8 cellular contexts compared by ENCODE assay signal in the genomic region with DNA sequence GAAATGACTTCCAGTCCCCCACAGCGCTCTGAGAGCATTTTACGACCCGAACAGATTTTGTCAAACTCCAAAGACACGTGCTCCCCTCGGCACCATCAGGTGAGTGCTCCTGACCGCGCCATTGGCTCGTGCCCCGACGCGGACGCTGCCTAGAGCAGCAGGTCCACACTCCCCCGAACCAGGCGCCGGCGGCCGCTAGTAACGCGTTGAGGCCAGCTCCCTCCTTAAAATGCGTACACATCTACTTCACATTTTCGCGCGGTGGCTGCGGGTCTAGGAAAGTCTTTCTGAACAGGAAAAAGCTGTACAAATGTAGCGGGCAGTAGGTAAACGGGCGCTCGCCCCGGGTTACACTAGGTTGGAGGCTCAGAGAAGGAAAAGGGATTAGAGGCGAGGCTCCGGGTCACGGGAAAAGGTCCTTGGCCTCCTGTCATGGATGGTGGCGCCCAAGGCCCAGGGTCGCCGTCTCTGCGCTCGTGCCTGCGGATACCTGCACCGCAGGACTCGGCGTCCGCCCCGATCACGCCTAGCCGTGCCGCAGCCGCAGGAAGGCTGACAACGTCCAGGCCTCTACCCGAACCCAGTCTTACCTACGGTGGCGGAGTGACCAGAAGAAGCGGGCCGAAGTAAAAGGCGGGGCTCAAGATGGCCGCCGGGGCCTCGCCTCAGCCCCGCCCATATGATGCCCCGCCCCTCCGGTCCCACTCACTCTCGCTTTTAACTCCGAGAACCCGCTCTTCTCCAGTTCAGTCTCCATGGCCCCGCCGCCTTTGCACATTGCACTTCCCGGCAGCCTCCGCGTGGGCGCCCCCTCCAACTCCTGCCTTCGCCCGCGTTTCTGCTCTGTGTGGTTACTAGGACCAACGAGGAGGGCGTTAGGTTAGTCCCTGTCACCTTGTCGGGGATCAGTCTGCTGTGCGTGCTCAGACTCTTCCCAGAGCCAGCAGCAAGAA. TPM values are rescaled to one million over a fixed set of nuclear protein-coding genes. Genes with fewer than 3 reads are reported as not detected.
DNase-seq lines count a peak whose midpoint lies in the region; ATAC-seq and TF ChIP-seq lines count a peak whose summit lies in the region.

A gene with protein sequence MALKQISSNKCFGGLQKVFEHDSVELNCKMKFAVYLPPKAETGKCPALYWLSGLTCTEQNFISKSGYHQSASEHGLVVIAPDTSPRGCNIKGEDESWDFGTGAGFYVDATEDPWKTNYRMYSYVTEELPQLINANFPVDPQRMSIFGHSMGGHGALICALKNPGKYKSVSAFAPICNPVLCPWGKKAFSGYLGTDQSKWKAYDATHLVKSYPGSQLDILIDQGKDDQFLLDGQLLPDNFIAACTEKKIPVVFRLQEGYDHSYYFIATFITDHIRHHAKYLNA (minus strand): TSS at position 647 of the 953 bp plus-strand sequence. CDS start 5,748 bp downstream, outside the sequence.

- H3K9me3 ChIP-seq in thymus (ENCODE audit: control insufficient read depth), result no peaks in the 10 kb centered on the region

- H3K36me3 Mint-ChIP-seq in HFFc6 (ENCODE audit: low read depth), result peaks cover 13% of the 10 kb centered on the region
- H3K36me3 Mint-ChIP-seq in activated naive CD4-positive, alpha-beta T cell treated with anti-CD3 and anti-CD28 coated beads, Interleukin-2, amount 50 U/mL, for 72 hours, result peaks cover 14 to 20% of the 10 kb centered on the region in 2 donors
- no peaks in the 10 kb centered on the region for H3K36me3 Mint-ChIP-seq in glutamatergic neuron (ENCODE audit: unreplicated experiment)
- peaks cover 1% of the 10 kb centered on the region for H3K36me3 Mint-ChIP-seq in osteocyte (ENCODE audit: unreplicated experiment)

- H3K4me1 ChIP-seq in thymus (ENCODE audit: control insufficient read depth, insufficient read depth, low read length), result peaks cover 9% of the 10 kb centered on the region

- H3K9me3 Mint-ChIP-seq in HFFc6 (no peaks in the 10 kb centered on the region), glutamatergic neuron (ENCODE audit: unreplicated experiment) (peaks cover 11% of the 10 kb centered on the region), osteocyte (ENCODE audit: unreplicated experiment) (no peaks in the 10 kb centered on the region)
- H3K9me3 Mint-ChIP-seq in activated naive CD4-positive, alpha-beta T cell treated with anti-CD3 and anti-CD28 coated beads, Interleukin-2, amount 50 U/mL, for 72 hours, result no peaks in the 10 kb centered on the region

- DNase-seq in GM04504 (ENCODE audit: low read depth) (peak; percentile 79), HFFc6 (peak; percentile 87), NB4 (ENCODE audit: low read depth) (peak; percentile 97), glutamatergic neuron (peak; percentile 94), osteocyte (ENCODE audit: extremely low spot score, unreplicated experiment) (peak; percentile 94)
- DNase-seq in activated naive CD4-positive, alpha-beta T cell treated with anti-CD3 and anti-CD28 coated beads, Interleukin-2, amount 50 U/mL, for 72 hours (ENCODE audit: low spot score in 2 of 2), result peak; percentile 89 to 92

- H3K27ac Mint-ChIP-seq in HFFc6, result peak within 1 kb of the TSS; percentile 99
- peak within 1 kb of the TSS; percentile 95 to 99 for H3K27ac Mint-ChIP-seq in activated naive CD4-positive, alpha-beta T cell treated with anti-CD3 and anti-CD28 coated beads, Interleukin-2, amount 50 U/mL, for 72 hours
- peak within 1 kb of the TSS; percentile 97 for H3K27ac Mint-ChIP-seq in glutamatergic neuron (ENCODE audit: unreplicated experiment)
- H3K27ac Mint-ChIP-seq in osteocyte (ENCODE audit: unreplicated experiment), result peak within 1 kb of the TSS; percentile 93

- H3K27ac ChIP-seq in thymus (ENCODE audit: low read depth), result peak within 1 kb of the TSS; percentile 94

- peaks cover 6% of the 10 kb centered on the region for H3K27me3 Mint-ChIP-seq in HFFc6 (ENCODE audit: insufficient read depth)
- peaks cover 2% of the 10 kb centered on the region for H3K27me3 Mint-ChIP-seq in glutamatergic neuron (ENCODE audit: unreplicated experiment)
- no peaks in the 10 kb centered on the region for H3K27me3 Mint-ChIP-seq in osteocyte (ENCODE audit: unreplicated experiment)

- H3K4me3 Mint-ChIP-seq in HFFc6, result peak within 1 kb of the TSS; percentile 99
- peak within 1 kb of the TSS; percentile 92 for H3K4me3 Mint-ChIP-seq in glutamatergic neuron (ENCODE audit: unreplicated experiment)
- H3K4me3 Mint-ChIP-seq in osteocyte (ENCODE audit: unreplicated experiment), result peak within 1 kb of the TSS; percentile 88

- ATAC-seq in SK-N-SH treated with all-trans-retinoic acid at 6 μM for 48 hours, result peak; percentile 98
- ATAC-seq in activated naive CD4-positive, alpha-beta T cell treated with anti-CD3 and anti-CD28 coated beads, Interleukin-2, amount 50 U/mL, for 72 hours, result peak; percentile 92 to 94

- H3K36me3 ChIP-seq in thymus (ENCODE audit: control insufficient read depth, insufficient read depth), result no peaks in the 10 kb centered on the region

- TF ChIP-seq CTCF in HFFc6 (IDR thresholded peaks at IDR 0.05), result peak; percentile 35
- TF ChIP-seq CTCF in NB4 (IDR thresholded peaks at IDR 0.05; ENCODE audit: low read depth, low read length), result no peak
- TF ChIP-seq CTCF in glutamatergic neuron (IDR thresholded peaks at IDR 0.05; ENCODE audit: partially characterized antibody, unreplicated experiment), result no peak
- TF ChIP-seq CTCF in osteocyte (IDR thresholded peaks at IDR 0.05), result no peak

- WGBS in thymus, result under 1% methylated on average over 76 of the region's 76 CpGs

- peak; percentile 86 for TF ChIP-seq POLR2A in NB4 (IDR thresholded peaks at IDR 0.05; ENCODE audit: extremely low read depth, insufficient read length)

- no peaks in the 10 kb centered on the region for H3K27me3 ChIP-seq in thymus (ENCODE audit: control insufficient read depth, insufficient read depth)

- H3K4me3 ChIP-seq in NB4 (ENCODE audit: low read depth, low read length) (peak within 1 kb of the TSS; percentile 81), thymus (ENCODE audit: low read length) (peak within 1 kb of the TSS; percentile 92)

- peaks cover 48% of the 10 kb centered on the region for H3K4me1 Mint-ChIP-seq in HFFc6 (ENCODE audit: low read depth)
- peaks cover 9% of the 10 kb centered on the region for H3K4me1 Mint-ChIP-seq in glutamatergic neuron (ENCODE audit: low read depth, unreplicated experiment)
- H3K4me1 Mint-ChIP-seq in osteocyte (ENCODE audit: unreplicated experiment), result peaks cover 39% of the 10 kb centered on the region

TF ChIP-seq in SK-N-SH treated with all-trans-retinoic acid at 6 μM for 48 hours, 23 proteins besides CTCF, POLR2A, EP300 and RAD21:
- TF ChIP-seq, protein P1, sequence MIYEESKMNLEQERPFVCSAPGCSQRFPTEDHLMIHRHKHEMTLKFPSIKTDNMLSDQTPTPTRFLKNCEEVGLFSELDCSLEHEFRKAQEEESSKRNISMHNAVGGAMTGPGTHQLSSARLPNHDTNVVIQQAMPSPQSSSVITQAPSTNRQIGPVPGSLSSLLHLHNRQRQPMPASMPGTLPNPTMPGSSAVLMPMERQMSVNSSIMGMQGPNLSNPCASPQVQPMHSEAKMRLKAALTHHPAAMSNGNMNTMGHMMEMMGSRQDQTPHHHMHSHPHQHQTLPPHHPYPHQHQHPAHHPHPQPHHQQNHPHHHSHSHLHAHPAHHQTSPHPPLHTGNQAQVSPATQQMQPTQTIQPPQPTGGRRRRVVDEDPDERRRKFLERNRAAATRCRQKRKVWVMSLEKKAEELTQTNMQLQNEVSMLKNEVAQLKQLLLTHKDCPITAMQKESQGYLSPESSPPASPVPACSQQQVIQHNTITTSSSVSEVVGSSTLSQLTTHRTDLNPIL (CRISPR knock-in tag; IDR thresholded peaks at IDR 0.05; ENCODE audit: low read depth), result no peak
- peak; percentile 65; the same call in 1 of the 2 replicates for TF ChIP-seq SNAI2 (CRISPR knock-in tag; IDR thresholded peaks at IDR 0.05)

RNA-seq across cellular contexts. Expression of the gene that starts here (rescaled TPM):
- 100 to 1,000 TPM in 5 of 6 experiments, 10 to 100 TPM in 1; 97.7 to 116 (median 104) TPM for total RNA-seq in HFFc6 (2021; fragmentation: NEBNext Ultra II Directional; extraction: Animal tissue kit (Norgen Biotek cat#: 25700))
- total RNA-seq in activated naive CD4-positive, alpha-beta T cell treated with anti-CD3 and anti-CD28 coated beads, Interleukin-2, amount 50 U/mL, for 72 hours, result 100 to 1,000 TPM; 113 to 137 TPM
- 90.4 TPM for total RNA-seq in glutamatergic neuron (ENCODE audit: unreplicated experiment)
- 98.5 and 98.6 TPM in 2 replicates for total RNA-seq in osteocyte
- 119 TPM for polyA plus RNA-seq in thymus

Comparison
In these comparisons a context has a peak if more than half of its experiments do, and no peak if none do; other contexts are left out.
1. Peak in every context shown above with its lines: DNase-seq, ATAC-seq, H3K4me3 ChIP-seq and H3K27ac ChIP-seq.